Comparison of ENCODE assay signal across 22 cellular contexts in the genomic region with DNA sequence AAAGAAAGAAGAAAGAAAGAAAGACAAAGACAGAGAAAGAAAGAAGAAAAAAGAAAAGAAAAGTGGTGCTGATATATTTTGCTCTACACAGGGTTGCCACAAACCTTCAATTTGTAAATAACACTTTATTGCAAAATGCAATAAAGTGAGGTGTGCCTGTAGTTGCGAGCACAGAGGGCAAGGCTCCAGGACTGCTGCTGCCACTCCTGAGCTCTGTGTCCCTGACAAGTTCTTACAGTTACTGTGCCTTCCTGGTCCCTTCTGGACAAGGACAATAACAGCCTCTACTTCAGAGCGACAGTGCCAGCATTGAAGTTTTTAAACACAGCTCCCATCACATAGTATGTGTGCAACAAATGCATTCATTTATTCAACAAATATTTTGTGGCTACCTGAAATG.
"Had no signal": no experiment of that assay in that cellular context is flagged by ENCODE, and none has a peak within 500 bp of the region (broad histone marks: within the 10 kb centered on the region; RNA-seq: fewer than 3 reads in every experiment).

No MANE protein-coding gene starts in this region.

- H3K27ac ChIP-seq: ovary, psoas muscle, sigmoid colon, spleen, thoracic aorta, tibial nerve, upper lobe of right lung, uterus had no signal

- H3K36me3 ChIP-seq: ovary, sigmoid colon, spleen, thoracic aorta, tibial nerve, upper lobe of right lung, uterus had no signal

- H3K4me1 Mint-ChIP-seq: memory B cell; naive thymus-derived CD4-positive, alpha-beta T cell; nephron; stimulated activated memory B cell treated with anti-CD40 and anti-IgM and Interleukin-4, amounts not matched to agents 10 μg/mL and 1 μg/mL and 100 μg/mL, for 72 hours had no signal

- ATAC-seq: effector memory CD8-positive, alpha-beta T cell; left lobe of liver; right cardiac atrium; stimulated activated memory B cell treated with anti-CD40 and anti-IgM and Interleukin-4, amounts not matched to agents 10 μg/mL and 1 μg/mL and 100 μg/mL, for 72 hours; upper lobe of right lung had no signal

- H3K4me3 Mint-ChIP-seq: effector memory CD8-positive, alpha-beta T cell; memory B cell; naive thymus-derived CD4-positive, alpha-beta T cell; nephron; stimulated activated memory B cell treated with anti-CD40 and anti-IgM and Interleukin-4, amounts not matched to agents 10 μg/mL and 1 μg/mL and 100 μg/mL, for 72 hours; stimulated activated naive CD8-positive, alpha-beta T cell treated with anti-CD3 and anti-CD28 coated beads, Interleukin-15, Interleukin-2, amounts not matched to agents 100 ng/mL and 50 ng/mL, for 24 hours had no signal

- DNase-seq: cortex of kidney; effector memory CD8-positive, alpha-beta T cell; head of caudate nucleus; naive thymus-derived CD4-positive, alpha-beta T cell; occipital lobe; ovary; posterior cingulate gyrus; psoas muscle; right cardiac atrium; sigmoid colon; spleen; stimulated activated CD4-positive, alpha-beta T cell treated with anti-CD3 and anti-CD28 coated beads, Interleukin-4, amount 100 ng/mL, for 4 hours; upper lobe of right lung; uterus had no signal

- H3K27ac Mint-ChIP-seq: effector memory CD8-positive, alpha-beta T cell; memory B cell; nephron; stimulated activated memory B cell treated with anti-CD40 and anti-IgM and Interleukin-4, amounts not matched to agents 10 μg/mL and 1 μg/mL and 100 μg/mL, for 72 hours; stimulated activated naive CD8-positive, alpha-beta T cell treated with anti-CD3 and anti-CD28 coated beads, Interleukin-15, Interleukin-2, amounts not matched to agents 100 ng/mL and 50 ng/mL, for 24 hours had no signal

- H3K4me3 ChIP-seq: lung, ovary, psoas muscle, sigmoid colon, spleen, thoracic aorta, tibial nerve, upper lobe of right lung, uterus had no signal

- H3K9me3 ChIP-seq: ovary, psoas muscle, tibial nerve, upper lobe of right lung, uterus had no signal

- H3K36me3 Mint-ChIP-seq: memory B cell; naive thymus-derived CD4-positive, alpha-beta T cell; stimulated activated memory B cell treated with anti-CD40 and anti-IgM and Interleukin-4, amounts not matched to agents 10 μg/mL and 1 μg/mL and 100 μg/mL, for 72 hours had no signal

- H3K9me3 Mint-ChIP-seq: effector memory CD8-positive, alpha-beta T cell; stimulated activated memory B cell treated with anti-CD40 and anti-IgM and Interleukin-4, amounts not matched to agents 10 μg/mL and 1 μg/mL and 100 μg/mL, for 72 hours; stimulated activated naive CD8-positive, alpha-beta T cell treated with anti-CD3 and anti-CD28 coated beads, Interleukin-15, Interleukin-2, amounts not matched to agents 100 ng/mL and 50 ng/mL, for 24 hours had no signal

- H3K27me3 Mint-ChIP-seq: memory B cell; stimulated activated memory B cell treated with anti-CD40 and anti-IgM and Interleukin-4, amounts not matched to agents 10 μg/mL and 1 μg/mL and 100 μg/mL, for 72 hours had no signal

- H3K27me3 ChIP-seq: ovary, sigmoid colon, tibial nerve, upper lobe of right lung, uterus had no signal

- H3K4me1 ChIP-seq: sigmoid colon, spleen, tibial nerve, upper lobe of right lung, uterus had no signal
